1 cellular context compared by ENCODE assay signal in the genomic region with DNA sequence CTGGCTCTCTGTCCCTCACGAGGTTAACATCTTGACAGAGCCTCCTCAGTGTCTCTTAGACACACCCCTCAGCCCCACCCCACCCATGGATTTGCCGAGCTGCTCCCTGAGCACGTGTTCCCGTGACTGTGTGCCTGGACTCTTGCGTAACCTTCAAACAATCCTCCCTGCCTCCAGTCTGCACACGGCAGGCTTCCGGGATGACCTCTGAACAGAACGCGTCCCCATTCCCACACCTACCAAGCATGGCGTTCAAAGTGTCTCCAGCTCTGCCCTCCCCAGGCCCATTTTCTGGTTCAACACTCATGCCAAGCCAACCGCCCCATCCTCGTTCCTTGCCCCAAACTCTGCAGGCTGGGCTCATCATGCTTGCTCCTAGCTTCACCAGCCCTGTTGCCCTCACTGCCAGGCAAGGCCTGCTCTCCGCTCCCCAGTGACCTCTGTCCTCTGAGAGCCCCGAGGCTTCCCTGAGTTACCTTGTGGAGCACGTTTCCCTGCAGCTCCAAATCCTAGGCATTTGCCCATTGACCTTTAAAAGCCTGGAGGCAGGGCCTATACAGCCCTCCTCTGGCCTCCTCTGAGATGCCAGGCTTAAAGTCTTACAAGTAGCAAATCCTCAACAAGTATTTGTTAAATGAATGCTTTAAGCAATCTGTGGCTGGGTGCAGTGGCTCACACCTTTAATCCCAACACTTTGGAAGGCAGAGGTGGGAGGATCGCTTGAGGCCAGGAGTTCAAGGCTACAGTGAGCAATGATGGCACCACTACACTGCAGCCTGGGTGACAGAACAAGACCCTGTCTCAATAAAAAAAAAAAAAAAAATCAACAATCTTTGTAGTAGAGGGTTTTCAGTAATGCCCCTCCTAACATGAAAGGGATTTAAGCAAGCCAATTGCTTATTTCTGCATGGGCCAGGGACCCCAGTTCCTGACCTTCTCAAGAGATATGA.
TF ChIP-seq lines count a peak whose summit lies in the region.

No MANE protein-coding gene starts in this region.

TF ChIP-seq in K562, 482 proteins besides CTCF, POLR2A, EP300 and RAD21 (continues in another document):
- TF ChIP-seq, protein P1, sequence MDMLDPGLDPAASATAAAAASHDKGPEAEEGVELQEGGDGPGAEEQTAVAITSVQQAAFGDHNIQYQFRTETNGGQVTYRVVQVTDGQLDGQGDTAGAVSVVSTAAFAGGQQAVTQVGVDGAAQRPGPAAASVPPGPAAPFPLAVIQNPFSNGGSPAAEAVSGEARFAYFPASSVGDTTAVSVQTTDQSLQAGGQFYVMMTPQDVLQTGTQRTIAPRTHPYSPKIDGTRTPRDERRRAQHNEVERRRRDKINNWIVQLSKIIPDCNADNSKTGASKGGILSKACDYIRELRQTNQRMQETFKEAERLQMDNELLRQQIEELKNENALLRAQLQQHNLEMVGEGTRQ (CRISPR knock-in tag; IDR thresholded peaks at IDR 0.05) = peak; percentile 72
- TF ChIP-seq, protein P2, sequence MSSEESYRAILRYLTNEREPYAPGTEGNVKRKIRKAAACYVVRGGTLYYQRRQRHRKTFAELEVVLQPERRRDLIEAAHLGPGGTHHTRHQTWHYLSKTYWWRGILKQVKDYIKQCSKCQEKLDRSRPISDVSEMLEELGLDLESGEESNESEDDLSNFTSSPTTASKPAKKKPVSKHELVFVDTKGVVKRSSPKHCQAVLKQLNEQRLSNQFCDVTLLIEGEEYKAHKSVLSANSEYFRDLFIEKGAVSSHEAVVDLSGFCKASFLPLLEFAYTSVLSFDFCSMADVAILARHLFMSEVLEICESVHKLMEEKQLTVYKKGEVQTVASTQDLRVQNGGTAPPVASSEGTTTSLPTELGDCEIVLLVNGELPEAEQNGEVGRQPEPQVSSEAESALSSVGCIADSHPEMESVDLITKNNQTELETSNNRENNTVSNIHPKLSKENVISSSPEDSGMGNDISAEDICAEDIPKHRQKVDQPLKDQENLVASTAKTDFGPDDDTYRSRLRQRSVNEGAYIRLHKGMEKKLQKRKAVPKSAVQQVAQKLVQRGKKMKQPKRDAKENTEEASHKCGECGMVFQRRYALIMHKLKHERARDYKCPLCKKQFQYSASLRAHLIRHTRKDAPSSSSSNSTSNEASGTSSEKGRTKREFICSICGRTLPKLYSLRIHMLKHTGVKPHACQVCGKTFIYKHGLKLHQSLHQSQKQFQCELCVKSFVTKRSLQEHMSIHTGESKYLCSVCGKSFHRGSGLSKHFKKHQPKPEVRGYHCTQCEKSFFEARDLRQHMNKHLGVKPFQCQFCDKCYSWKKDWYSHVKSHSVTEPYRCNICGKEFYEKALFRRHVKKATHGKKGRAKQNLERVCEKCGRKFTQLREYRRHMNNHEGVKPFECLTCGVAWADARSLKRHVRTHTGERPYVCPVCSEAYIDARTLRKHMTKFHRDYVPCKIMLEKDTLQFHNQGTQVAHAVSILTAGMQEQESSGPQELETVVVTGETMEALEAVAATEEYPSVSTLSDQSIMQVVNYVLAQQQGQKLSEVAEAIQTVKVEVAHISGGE (CRISPR knock-in tag; IDR thresholded peaks at IDR 0.05) = 0 out of 6 replicates have a peak, but pooled peaks of 1 of the 3 experiments have one; percentile 19
- TF ChIP-seq JUND (IDR thresholded peaks at IDR 0.05; ENCODE audit: borderline replicate concordance, low read depth, low read length) (peak; percentile 43; the same call in 1 of the 2 replicates), JUND (tag; IDR thresholded peaks at IDR 0.05; ENCODE audit: borderline replicate concordance, low read depth, low read length) (no peak; the same call in 2 of the 3 replicates), OTX1 (CRISPR knock-in tag; IDR thresholded peaks at IDR 0.05) (0 out of 2 replicates have a peak, but pooled peaks have one; percentile 35), FOSL1 (tag; conservative IDR thresholded peaks at IDR 0.05) (0 out of 2 replicates have a peak, but pooled peaks have one; percentile 33), HCFC1 (IDR thresholded peaks at IDR 0.05; ENCODE audit: low read depth, low read length) (no peak), GATAD2B (IDR thresholded peaks at IDR 0.05; ENCODE audit: borderline replicate concordance) (no peak), ZBED1 (IDR thresholded peaks at IDR 0.05) (no peak), CREM (IDR thresholded peaks at IDR 0.05; ENCODE audit: low read depth) (peak; percentile 38; the same call in 1 of the 2 replicates), JUN (IDR thresholded peaks at IDR 0.05; ENCODE audit: borderline replicate concordance, low read depth, low read length) (peak; percentile 48; the same call in 1 of the 2 replicates), JUN (CRISPR knock-in tag; IDR thresholded peaks at IDR 0.05; ENCODE audit: borderline replicate concordance) (no peak), BHLHE40 (IDR thresholded peaks at IDR 0.05; ENCODE audit: low read length) (peak; percentile 96), SLC30A9 (CRISPR knock-in tag; IDR thresholded peaks at IDR 0.05) (no peak), CBX5 (IDR thresholded peaks at IDR 0.05; ENCODE audit: borderline replicate concordance, low read depth) (no peak), CTBP1 (IDR thresholded peaks at IDR 0.05; ENCODE audit: borderline replicate concordance) (peak; percentile 40; the same call in 1 of the 2 replicates), MYC (IDR thresholded peaks at IDR 0.05; ENCODE audit: low read depth, low read length) (peak; percentile 89), MYC (CRISPR knock-in tag; IDR thresholded peaks at IDR 0.05; ENCODE audit: borderline replicate concordance, low read depth) (no peak), PHB2 (IDR thresholded peaks at IDR 0.05; ENCODE audit: low read depth) (no peak), E2F3 (CRISPR knock-in tag; IDR thresholded peaks at IDR 0.05) (no peak), FOXK2 (conservative IDR thresholded peaks at IDR 0.05 in 1 of 2, IDR thresholded peaks at IDR 0.05 in 1 of 2; ENCODE audit: low read depth in 2 of 2) (0 out of 4 replicates have a peak, but pooled peaks of 1 of the 2 experiments have one; percentile 37), TRIM24 (IDR thresholded peaks at IDR 0.05) (peak; percentile 48 to 50; a peak in 3 of 4 replicates), RBM17 (IDR thresholded peaks at IDR 0.05; ENCODE audit: borderline replicate concordance, low read depth, low read length) (no peak), NR2C1 (IDR thresholded peaks at IDR 0.05) (no peak), NR2C1 (tag; IDR thresholded peaks at IDR 0.05) (0 out of 2 replicates have a peak, but pooled peaks have one; percentile 21), CEBPB (tag; IDR thresholded peaks at IDR 0.05) (peak; percentile 99), MTA3 (IDR thresholded peaks at IDR 0.05; ENCODE audit: borderline replicate concordance) (no peak), STAT5B (CRISPR knock-in tag; IDR thresholded peaks at IDR 0.05) (no peak), ZNF316 (IDR thresholded peaks at IDR 0.05) (no peak), BRCA1 (IDR thresholded peaks at IDR 0.05) (no peak), BRCA1 (CRISPR knock-in tag; IDR thresholded peaks at IDR 0.05) (0 out of 2 replicates have a peak, but pooled peaks have one; percentile 29), ILF3 (IDR thresholded peaks at IDR 0.05; ENCODE audit: borderline replicate concordance) (no peak), MXI1 (IDR thresholded peaks at IDR 0.05; ENCODE audit: low read depth, low read length) (peak; percentile 52; the same call in 1 of the 2 replicates), ATF7 (IDR thresholded peaks at IDR 0.05) (peak; percentile 28; the same call in 1 of the 2 replicates), CXXC5 (CRISPR knock-in tag; IDR thresholded peaks at IDR 0.05) (peak; percentile 36; the same call in 1 of the 2 replicates)
- TF ChIP-seq, protein P3, sequence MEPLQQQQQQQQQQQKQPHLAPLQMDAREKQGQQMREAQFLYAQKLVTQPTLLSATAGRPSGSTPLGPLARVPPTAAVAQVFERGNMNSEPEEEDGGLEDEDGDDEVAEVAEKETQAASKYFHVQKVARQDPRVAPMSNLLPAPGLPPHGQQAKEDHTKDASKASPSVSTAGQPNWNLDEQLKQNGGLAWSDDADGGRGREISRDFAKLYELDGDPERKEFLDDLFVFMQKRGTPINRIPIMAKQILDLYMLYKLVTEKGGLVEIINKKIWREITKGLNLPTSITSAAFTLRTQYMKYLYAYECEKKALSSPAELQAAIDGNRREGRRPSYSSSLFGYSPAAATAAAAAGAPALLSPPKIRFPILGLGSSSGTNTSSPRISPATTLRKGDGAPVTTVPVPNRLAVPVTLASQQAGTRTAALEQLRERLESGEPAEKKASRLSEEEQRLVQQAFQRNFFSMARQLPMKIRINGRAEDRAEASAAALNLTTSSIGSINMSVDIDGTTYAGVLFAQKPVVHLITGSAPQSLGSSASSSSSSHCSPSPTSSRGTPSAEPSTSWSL (CRISPR knock-in tag; IDR thresholded peaks at IDR 0.05; ENCODE audit: borderline replicate concordance) = no peak
- TF ChIP-seq, protein P4, sequence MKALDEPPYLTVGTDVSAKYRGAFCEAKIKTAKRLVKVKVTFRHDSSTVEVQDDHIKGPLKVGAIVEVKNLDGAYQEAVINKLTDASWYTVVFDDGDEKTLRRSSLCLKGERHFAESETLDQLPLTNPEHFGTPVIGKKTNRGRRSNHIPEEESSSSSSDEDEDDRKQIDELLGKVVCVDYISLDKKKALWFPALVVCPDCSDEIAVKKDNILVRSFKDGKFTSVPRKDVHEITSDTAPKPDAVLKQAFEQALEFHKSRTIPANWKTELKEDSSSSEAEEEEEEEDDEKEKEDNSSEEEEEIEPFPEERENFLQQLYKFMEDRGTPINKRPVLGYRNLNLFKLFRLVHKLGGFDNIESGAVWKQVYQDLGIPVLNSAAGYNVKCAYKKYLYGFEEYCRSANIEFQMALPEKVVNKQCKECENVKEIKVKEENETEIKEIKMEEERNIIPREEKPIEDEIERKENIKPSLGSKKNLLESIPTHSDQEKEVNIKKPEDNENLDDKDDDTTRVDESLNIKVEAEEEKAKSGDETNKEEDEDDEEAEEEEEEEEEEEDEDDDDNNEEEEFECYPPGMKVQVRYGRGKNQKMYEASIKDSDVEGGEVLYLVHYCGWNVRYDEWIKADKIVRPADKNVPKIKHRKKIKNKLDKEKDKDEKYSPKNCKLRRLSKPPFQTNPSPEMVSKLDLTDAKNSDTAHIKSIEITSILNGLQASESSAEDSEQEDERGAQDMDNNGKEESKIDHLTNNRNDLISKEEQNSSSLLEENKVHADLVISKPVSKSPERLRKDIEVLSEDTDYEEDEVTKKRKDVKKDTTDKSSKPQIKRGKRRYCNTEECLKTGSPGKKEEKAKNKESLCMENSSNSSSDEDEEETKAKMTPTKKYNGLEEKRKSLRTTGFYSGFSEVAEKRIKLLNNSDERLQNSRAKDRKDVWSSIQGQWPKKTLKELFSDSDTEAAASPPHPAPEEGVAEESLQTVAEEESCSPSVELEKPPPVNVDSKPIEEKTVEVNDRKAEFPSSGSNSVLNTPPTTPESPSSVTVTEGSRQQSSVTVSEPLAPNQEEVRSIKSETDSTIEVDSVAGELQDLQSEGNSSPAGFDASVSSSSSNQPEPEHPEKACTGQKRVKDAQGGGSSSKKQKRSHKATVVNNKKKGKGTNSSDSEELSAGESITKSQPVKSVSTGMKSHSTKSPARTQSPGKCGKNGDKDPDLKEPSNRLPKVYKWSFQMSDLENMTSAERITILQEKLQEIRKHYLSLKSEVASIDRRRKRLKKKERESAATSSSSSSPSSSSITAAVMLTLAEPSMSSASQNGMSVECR (CRISPR knock-in tag; IDR thresholded peaks at IDR 0.05) = 0 out of 2 replicates have a peak, but pooled peaks have one; percentile 8
- TF ChIP-seq, protein P5, sequence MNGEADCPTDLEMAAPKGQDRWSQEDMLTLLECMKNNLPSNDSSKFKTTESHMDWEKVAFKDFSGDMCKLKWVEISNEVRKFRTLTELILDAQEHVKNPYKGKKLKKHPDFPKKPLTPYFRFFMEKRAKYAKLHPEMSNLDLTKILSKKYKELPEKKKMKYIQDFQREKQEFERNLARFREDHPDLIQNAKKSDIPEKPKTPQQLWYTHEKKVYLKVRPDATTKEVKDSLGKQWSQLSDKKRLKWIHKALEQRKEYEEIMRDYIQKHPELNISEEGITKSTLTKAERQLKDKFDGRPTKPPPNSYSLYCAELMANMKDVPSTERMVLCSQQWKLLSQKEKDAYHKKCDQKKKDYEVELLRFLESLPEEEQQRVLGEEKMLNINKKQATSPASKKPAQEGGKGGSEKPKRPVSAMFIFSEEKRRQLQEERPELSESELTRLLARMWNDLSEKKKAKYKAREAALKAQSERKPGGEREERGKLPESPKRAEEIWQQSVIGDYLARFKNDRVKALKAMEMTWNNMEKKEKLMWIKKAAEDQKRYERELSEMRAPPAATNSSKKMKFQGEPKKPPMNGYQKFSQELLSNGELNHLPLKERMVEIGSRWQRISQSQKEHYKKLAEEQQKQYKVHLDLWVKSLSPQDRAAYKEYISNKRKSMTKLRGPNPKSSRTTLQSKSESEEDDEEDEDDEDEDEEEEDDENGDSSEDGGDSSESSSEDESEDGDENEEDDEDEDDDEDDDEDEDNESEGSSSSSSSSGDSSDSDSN (IDR thresholded peaks at IDR 0.05; ENCODE audit: borderline replicate concordance in 1 of 2, low read depth in 2 of 2, low read length in 2 of 2) = no peak
- TF ChIP-seq, protein P6, sequence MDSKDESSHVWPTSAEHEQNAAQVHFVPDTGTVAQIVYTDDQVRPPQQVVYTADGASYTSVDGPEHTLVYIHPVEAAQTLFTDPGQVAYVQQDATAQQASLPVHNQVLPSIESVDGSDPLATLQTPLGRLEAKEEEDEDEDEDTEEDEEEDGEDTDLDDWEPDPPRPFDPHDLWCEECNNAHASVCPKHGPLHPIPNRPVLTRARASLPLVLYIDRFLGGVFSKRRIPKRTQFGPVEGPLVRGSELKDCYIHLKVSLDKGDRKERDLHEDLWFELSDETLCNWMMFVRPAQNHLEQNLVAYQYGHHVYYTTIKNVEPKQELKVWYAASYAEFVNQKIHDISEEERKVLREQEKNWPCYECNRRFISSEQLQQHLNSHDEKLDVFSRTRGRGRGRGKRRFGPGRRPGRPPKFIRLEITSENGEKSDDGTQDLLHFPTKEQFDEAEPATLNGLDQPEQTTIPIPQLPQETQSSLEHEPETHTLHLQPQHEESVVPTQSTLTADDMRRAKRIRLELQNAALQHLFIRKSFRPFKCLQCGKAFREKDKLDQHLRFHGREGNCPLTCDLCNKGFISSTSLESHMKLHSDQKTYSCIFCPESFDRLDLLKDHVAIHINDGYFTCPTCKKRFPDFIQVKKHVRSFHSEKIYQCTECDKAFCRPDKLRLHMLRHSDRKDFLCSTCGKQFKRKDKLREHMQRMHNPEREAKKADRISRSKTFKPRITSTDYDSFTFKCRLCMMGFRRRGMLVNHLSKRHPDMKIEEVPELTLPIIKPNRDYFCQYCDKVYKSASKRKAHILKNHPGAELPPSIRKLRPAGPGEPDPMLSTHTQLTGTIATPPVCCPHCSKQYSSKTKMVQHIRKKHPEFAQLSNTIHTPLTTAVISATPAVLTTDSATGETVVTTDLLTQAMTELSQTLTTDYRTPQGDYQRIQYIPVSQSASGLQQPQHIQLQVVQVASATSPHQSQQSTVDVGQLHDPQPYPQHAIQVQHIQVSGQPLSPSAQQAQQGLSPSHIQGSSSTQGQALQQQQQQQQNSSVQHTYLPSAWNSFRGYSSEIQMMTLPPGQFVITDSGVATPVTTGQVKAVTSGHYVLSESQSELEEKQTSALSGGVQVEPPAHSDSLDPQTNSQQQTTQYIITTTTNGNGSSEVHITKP (IDR thresholded peaks at IDR 0.05; ENCODE audit: partially characterized antibody) = no peak
- TF ChIP-seq, protein P7, sequence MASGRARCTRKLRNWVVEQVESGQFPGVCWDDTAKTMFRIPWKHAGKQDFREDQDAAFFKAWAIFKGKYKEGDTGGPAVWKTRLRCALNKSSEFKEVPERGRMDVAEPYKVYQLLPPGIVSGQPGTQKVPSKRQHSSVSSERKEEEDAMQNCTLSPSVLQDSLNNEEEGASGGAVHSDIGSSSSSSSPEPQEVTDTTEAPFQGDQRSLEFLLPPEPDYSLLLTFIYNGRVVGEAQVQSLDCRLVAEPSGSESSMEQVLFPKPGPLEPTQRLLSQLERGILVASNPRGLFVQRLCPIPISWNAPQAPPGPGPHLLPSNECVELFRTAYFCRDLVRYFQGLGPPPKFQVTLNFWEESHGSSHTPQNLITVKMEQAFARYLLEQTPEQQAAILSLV (tag; IDR thresholded peaks at IDR 0.05) = peak; percentile 86
